32 cellular contexts compared by ENCODE assay signal in the genomic region with DNA sequence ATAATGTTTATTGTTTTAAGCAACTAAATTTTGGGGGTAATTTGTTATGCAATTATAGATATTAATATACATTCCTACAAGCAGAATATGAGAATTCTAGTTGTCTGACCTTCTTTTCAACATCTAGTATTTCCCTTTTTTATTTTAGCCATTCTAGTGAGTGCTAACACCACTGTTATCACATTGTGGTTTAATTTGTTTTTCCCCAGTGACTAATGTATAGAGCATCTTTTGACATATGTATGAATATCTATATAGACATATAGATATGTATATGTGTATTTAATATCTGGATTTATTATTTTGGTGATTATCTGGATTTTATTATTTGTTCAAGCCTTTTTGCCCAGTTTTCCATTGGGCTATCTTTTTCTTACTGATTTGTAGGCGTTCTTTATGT.
"Had no signal": no experiment of that assay in that cellular context is flagged by ENCODE, and none has a peak within 500 bp of the region (broad histone marks: within the 10 kb centered on the region; RNA-seq: fewer than 3 reads in every experiment).

No MANE protein-coding gene starts in this region.

- H3K27ac Mint-ChIP-seq: activated naive CD8-positive, alpha-beta T cell; brain; neural progenitor cell; stimulated activated naive CD8-positive, alpha-beta T cell treated with anti-CD3 and anti-CD28 coated beads, Interleukin-15, Interleukin-2, amounts not matched to agents 100 ng/mL and 50 ng/mL, for 24 hours had no signal

- H3K4me3 Mint-ChIP-seq: activated naive CD8-positive, alpha-beta T cell; brain; naive thymus-derived CD4-positive, alpha-beta T cell; neural progenitor cell; stimulated activated naive CD8-positive, alpha-beta T cell treated with anti-CD3 and anti-CD28 coated beads, Interleukin-15, Interleukin-2, amounts not matched to agents 100 ng/mL and 50 ng/mL, for 24 hours; T-helper 17 cell had no signal

- ATAC-seq: activated CD4-positive, CD25-positive, alpha-beta regulatory T cell treated with anti-CD3 and anti-CD28 coated beads, Interleukin-2, amount 50 U/mL, for 24 hours; gastroesophageal sphincter; left colon; naive thymus-derived CD4-positive, alpha-beta T cell; right cardiac atrium; T-helper 17 cell had no signal

- DNase-seq: activated CD4-positive, alpha-beta T cell treated with anti-CD3 and anti-CD28 coated beads for 48 hours; activated CD4-positive, alpha-beta T cell treated with anti-CD3 and anti-CD28 coated beads, Interleukin-2, amount 50 U/mL, for 48 hours; activated CD8-positive, alpha-beta memory T cell treated with anti-CD3 and anti-CD28 coated beads for 24 hours; activated effector memory CD4-positive, alpha-beta T cell treated with Interleukin-2 at 50 U/mL for 16 hours; activated naive CD4-positive, alpha-beta T cell treated with Interleukin-2 at 50 U/mL for 16 hours; cerebellar nuclear complex; colonic mucosa; effector CD8-positive, alpha-beta T cell; erythroblast; head of caudate nucleus; hippocampal formation; kidney; left colon; mammary epithelial cell; midbrain; naive thymus-derived CD4-positive, alpha-beta T cell; right cardiac atrium; stimulated activated CD4-positive, alpha-beta T cell treated with anti-CD3 and anti-CD28 coated beads, Interleukin-15, amount 100 ng/mL, for 24 hours; substantia nigra; T-helper 17 cell; T1000; upper lobe of left lung; WERI-Rb-1 had no signal

- H3K36me3 ChIP-seq: ascending aorta, cardiac muscle cell, colonic mucosa, gastroesophageal sphincter, neural progenitor cell, upper lobe of left lung, vagina, WERI-Rb-1 had no signal

- H3K27me3 Mint-ChIP-seq: activated naive CD8-positive, alpha-beta T cell; brain; naive thymus-derived CD4-positive, alpha-beta T cell; stimulated activated naive CD8-positive, alpha-beta T cell treated with anti-CD3 and anti-CD28 coated beads, Interleukin-15, Interleukin-2, amounts not matched to agents 100 ng/mL and 50 ng/mL, for 24 hours; T-helper 17 cell had no signal

- H3K4me1 ChIP-seq: ascending aorta, colonic mucosa, neural progenitor cell had no signal

- H3K9me3 Mint-ChIP-seq: stimulated activated naive CD8-positive, alpha-beta T cell treated with anti-CD3 and anti-CD28 coated beads, Interleukin-15, Interleukin-2, amounts not matched to agents 100 ng/mL and 50 ng/mL, for 24 hours had no signal

- H3K4me3 ChIP-seq: ascending aorta, cardiac muscle cell, colonic mucosa, gastroesophageal sphincter, neural progenitor cell, upper lobe of left lung, vagina had no signal

- H3K4me2 ChIP-seq: neural progenitor cell had no signal

- H3K36me3 Mint-ChIP-seq: neural progenitor cell had no signal

- H3K27me3 ChIP-seq: ascending aorta, cardiac muscle cell, colonic mucosa, gastroesophageal sphincter, neural progenitor cell, upper lobe of left lung, vagina had no signal

- H3K27ac ChIP-seq: ascending aorta, cardiac muscle cell, colonic mucosa, gastroesophageal sphincter, neural progenitor cell, upper lobe of left lung, vagina, WERI-Rb-1 had no signal

- H3K9me3 ChIP-seq: ascending aorta, colonic mucosa, gastroesophageal sphincter, upper lobe of left lung, vagina had no signal

- H2AFZ ChIP-seq: neural progenitor cell had no signal

- H3K9ac ChIP-seq: neural progenitor cell had no signal
